9 cellular contexts compared by ENCODE assay signal in genomic region chr2:54053830-54054229, GRCh38.
DNase-seq lines count a peak whose midpoint lies in the region; ATAC-seq and TF ChIP-seq lines count a peak whose summit lies in the region.
"Had no signal": no experiment of that assay in that cellular context is flagged by ENCODE, and none has a peak within 500 bp of the region (broad histone marks: within the 10 kb centered on the region; RNA-seq: fewer than 3 reads in every experiment).

No MANE protein-coding gene starts in this region.

- peak; percentile 19 to 21 for ATAC-seq in activated T-cell treated with anti-CD3 and anti-CD28 coated beads, Interleukin-2, amount 50 U/mL, for 72 hours (replicated peaks in 1 of 2)
- peak; percentile 36 for ATAC-seq in HG03066 (IDR thresholded peaks at IDR 0.05; ENCODE audit: low read depth, unreplicated experiment)

- peaks cover 0 to 25% (median 13%) of the 10 kb centered on the region in 4 donors for H3K4me1 ChIP-seq in tibial artery

- H3K27ac ChIP-seq in tibial artery: peak overlapping the region; percentile 35 to 52

- DNase-seq in activated T-cell treated with anti-CD3 and anti-CD28 coated beads, Interleukin-2, amount 50 U/mL, for 72 hours: no peak
- no peak for DNase-seq in activated T-cell treated with anti-CD3 and anti-CD28 coated beads, Interleukin-2, amount 50 U/mL, for 48 hours
- no peak for DNase-seq in activated T-helper 2 cell treated with anti-CD3 and anti-CD28 coated beads, Interferon-gamma antibody, Interleukin-2, Interleukin-4, amounts not matched to agents 10 μg/mL and 5 μg/mL and 100 μg/mL, durations not matched to agents 14 hours and 24 hours and 36 hours (ENCODE audit: low spot score)
- DNase-seq in tibial artery: no peak
- no peak for DNase-seq in NCI-H82 treated with DMSO at 0.1 percent for 48 hours (lab: John Stamatoyannopoulos, UW; ENCODE audit: unreplicated experiment)
- no peak for DNase-seq in stimulated activated naive CD4-positive, alpha-beta T cell treated with Interleukin-2 at 50 U/mL for 16 hours (lab: John Stamatoyannopoulos, UW)
- DNase-seq in NCI-H524 treated with DMSO at 0.1 percent for 48 hours (lab: John Stamatoyannopoulos, UW): no peak
- DNase-seq: activated CD4-positive, alpha-beta T cell treated with anti-CD3 and anti-CD28 coated beads for 4 hours had no signal

- H3K36me3 Mint-ChIP-seq in activated T-cell treated with anti-CD3 and anti-CD28 coated beads, Interleukin-2, amount 50 U/mL, for 72 hours (ENCODE audit: insufficient read depth in 2 of 2): peaks cover 3 to 6% of the 10 kb centered on the region in 2 donors
- peaks cover 7% of the 10 kb centered on the region for H3K36me3 Mint-ChIP-seq in activated T-helper 2 cell treated with anti-CD3 and anti-CD28 coated beads, Interferon-gamma antibody, Interleukin-2, Interleukin-4, amounts not matched to agents 10 μg/mL and 5 μg/mL and 100 μg/mL, durations not matched to agents 14 hours and 24 hours and 36 hours (ENCODE audit: low read depth)

- peak overlapping the region; percentile 94 for H3K27ac Mint-ChIP-seq in activated T-cell treated with anti-CD3 and anti-CD28 coated beads, Interleukin-2, amount 50 U/mL, for 72 hours
- peak overlapping the region; percentile 21 for H3K27ac Mint-ChIP-seq in activated T-helper 2 cell treated with anti-CD3 and anti-CD28 coated beads, Interferon-gamma antibody, Interleukin-2, Interleukin-4, amounts not matched to agents 10 μg/mL and 5 μg/mL and 100 μg/mL, durations not matched to agents 14 hours and 24 hours and 36 hours

- no peak overlapping the region for H3K4me3 ChIP-seq in tibial artery

- no peaks in the 10 kb centered on the region for H3K9me3 Mint-ChIP-seq in activated T-cell treated with anti-CD3 and anti-CD28 coated beads, Interleukin-2, amount 50 U/mL, for 72 hours
- H3K9me3 Mint-ChIP-seq in activated T-helper 2 cell treated with anti-CD3 and anti-CD28 coated beads, Interferon-gamma antibody, Interleukin-2, Interleukin-4, amounts not matched to agents 10 μg/mL and 5 μg/mL and 100 μg/mL, durations not matched to agents 14 hours and 24 hours and 36 hours: peaks cover 7% of the 10 kb centered on the region

- peaks cover 26% of the 10 kb centered on the region for H3K4me1 Mint-ChIP-seq in activated T-cell treated with anti-CD3 and anti-CD28 coated beads, Interleukin-2, amount 50 U/mL, for 72 hours (ENCODE audit: low read depth)
- peaks cover 26% of the 10 kb centered on the region for H3K4me1 Mint-ChIP-seq in activated T-helper 2 cell treated with anti-CD3 and anti-CD28 coated beads, Interferon-gamma antibody, Interleukin-2, Interleukin-4, amounts not matched to agents 10 μg/mL and 5 μg/mL and 100 μg/mL, durations not matched to agents 14 hours and 24 hours and 36 hours (ENCODE audit: low read depth)

- H3K9me3 ChIP-seq in tibial artery: no peaks in the 10 kb centered on the region

- H3K36me3 ChIP-seq in tibial artery: peaks cover 4 to 19% (median 13%) of the 10 kb centered on the region in 3 donors

- H3K27me3 Mint-ChIP-seq in activated T-cell treated with anti-CD3 and anti-CD28 coated beads, Interleukin-2, amount 50 U/mL, for 72 hours (ENCODE audit: low read depth): no peaks in the 10 kb centered on the region
- no peaks in the 10 kb centered on the region for H3K27me3 Mint-ChIP-seq in activated T-helper 2 cell treated with anti-CD3 and anti-CD28 coated beads, Interferon-gamma antibody, Interleukin-2, Interleukin-4, amounts not matched to agents 10 μg/mL and 5 μg/mL and 100 μg/mL, durations not matched to agents 14 hours and 24 hours and 36 hours (ENCODE audit: low read depth)

- no peak for TF ChIP-seq CTCF in tibial artery (IDR thresholded peaks at IDR 0.05)

- intact Hi-C loops in activated T-helper 2 cell treated with anti-CD3 and anti-CD28 coated beads, Interferon-gamma antibody, Interleukin-2, Interleukin-4, amounts not matched to agents 10 μg/mL and 5 μg/mL and 100 μg/mL, durations not matched to agents 14 hours and 24 hours and 36 hours (cut with micrococcal nuclease): loop anchor here (1.0 to 2.0 kb wide), 2 partner anchors 13 to 27 kb away; no protein-coding TSS in a partner anchor
- intact Hi-C loops in tibial artery (cut with DNase I; ENCODE audit: low total_unique reads): no loop called here

- peak overlapping the region; percentile 23 to 70 for H3K4me3 Mint-ChIP-seq in activated T-cell treated with anti-CD3 and anti-CD28 coated beads, Interleukin-2, amount 50 U/mL, for 72 hours
- H3K4me3 Mint-ChIP-seq in activated T-helper 2 cell treated with anti-CD3 and anti-CD28 coated beads, Interferon-gamma antibody, Interleukin-2, Interleukin-4, amounts not matched to agents 10 μg/mL and 5 μg/mL and 100 μg/mL, durations not matched to agents 14 hours and 24 hours and 36 hours (ENCODE audit: low read depth): no peak overlapping the region

- H3K27me3 ChIP-seq in tibial artery: no peaks in the 10 kb centered on the region
